In genomic region chr2:45823723-45824206, GRCh38 we compare ENCODE assay signal across 10 cellular contexts.
DNase-seq lines count a peak whose midpoint lies in the region; ATAC-seq, FAIRE-seq and TF ChIP-seq lines count a peak whose summit lies in the region.
"Had no signal": no experiment of that assay in that cellular context is flagged by ENCODE, and none has a peak within 500 bp of the region (broad histone marks: within the 10 kb centered on the region; RNA-seq: fewer than 3 reads in every experiment).

No MANE protein-coding gene starts in this region.

- TF ChIP-seq EP300 in GM12878 (IDR thresholded peaks at IDR 0.05; ENCODE audit: borderline replicate concordance in 1 of 2, control insufficient read depth in 1 of 2, low read depth in 2 of 2, low read length in 2 of 2): no peak

- SMC1A ChIA-PET in GM12878 (lab: Charles Lee; ENCODE audit: uncharacterized antibody, unreplicated experiment): interaction anchor here (1.4 to 4.5 kb wide), 2 partner anchors 10 to 37 kb away, joined by 3 to 28 read pairs; no protein-coding TSS in a partner anchor

- intact Hi-C loops in GM12878 (cut with micrococcal nuclease; ENCODE audit: unreplicated experiment) (no loop called here), thyroid gland (cut with DNase I) (no loop called here)

- no peak overlapping the region for H3K27ac ChIP-seq in GM12878 (ENCODE audit: control insufficient read depth, insufficient read depth)
- no peak overlapping the region for H3K27ac ChIP-seq in keratinocyte (ENCODE audit: control insufficient read depth, insufficient read depth, low read length)
- H3K27ac ChIP-seq in thyroid gland: peak overlapping the region; percentile 61 to 81 (median 69)

- in situ Hi-C loops in GM12878 (cut with MboI): no loop called here

- CTCF ChIA-PET in GM12878 (lab: Yijun Ruan, JAX): no interaction called here

- H3K4me1 ChIP-seq in GM12878 (ENCODE audit: control insufficient read depth, insufficient read depth, low read length) (no peaks in the 10 kb centered on the region), keratinocyte (ENCODE audit: control insufficient read depth, extremely low read depth, insufficient read depth, low read length) (peaks cover 23% of the 10 kb centered on the region), thyroid gland (peaks cover 29 to 33% of the 10 kb centered on the region in 2 donors)

- H4K20me1 ChIP-seq in GM12878 (ENCODE audit: control insufficient read depth, insufficient read depth) (no peaks in the 10 kb centered on the region), keratinocyte (ENCODE audit: control insufficient read depth, extremely low read depth, insufficient read depth, low read length) (no peaks in the 10 kb centered on the region)

- H3K36me3 ChIP-seq in GM12878 (ENCODE audit: control insufficient read depth in 2 of 2, insufficient read depth in 2 of 2, low read length in 1 of 2) (no peaks in the 10 kb centered on the region; a peak in 2 of 4 replicates), keratinocyte (ENCODE audit: control insufficient read depth in 2 of 2, extremely low read depth in 1 of 2, insufficient read depth in 2 of 2, low read length in 2 of 2) (no peaks in the 10 kb centered on the region), thyroid gland (no peaks in the 10 kb centered on the region)

- RAD21 ChIA-PET in GM12878 (lab: Charles Lee; ENCODE audit: unreplicated experiment): interaction anchor here (3.4 kb wide), 1 partner anchor 10 kb away, joined by 17 read pairs; no protein-coding TSS in a partner anchor

- H3K9me1 ChIP-seq in keratinocyte (ENCODE audit: control insufficient read depth, extremely low read depth, insufficient read depth, low read length): no peaks in the 10 kb centered on the region

- H3K79me2 ChIP-seq in GM12878 (ENCODE audit: control insufficient read depth, insufficient read depth, low read length) (no peaks in the 10 kb centered on the region), keratinocyte (ENCODE audit: control insufficient read depth, insufficient read depth, low read length) (no peaks in the 10 kb centered on the region)

- WGBS in GM12878 (ENCODE audit: insufficient coverage, insufficient replicate concordance, low lambda C conversion rate, missing lambda C conversion rate): 78% methylated on average over 4 of the region's 4 CpGs
- WGBS in thyroid gland, 2 donors: 12% methylated on average over 4 of the region's 4 CpGs; no CpG with 5 or more reads in 1 of the 2 donors

- H3K9ac ChIP-seq in GM12878 (ENCODE audit: control insufficient read depth, insufficient read depth, low read length): no peak overlapping the region
- no peak overlapping the region for H3K9ac ChIP-seq in keratinocyte (ENCODE audit: control insufficient read depth, extremely low read depth, insufficient read depth, low read length)

- H3K9me3 ChIP-seq in GM12878 (replicated peaks; ENCODE audit: control insufficient read depth, insufficient read depth, low read length) (no peaks in the 10 kb centered on the region), keratinocyte (ENCODE audit: control insufficient read depth, low read depth, low read length) (no peaks in the 10 kb centered on the region), thyroid gland (no peaks in the 10 kb centered on the region)

- FAIRE-seq in GM12878 (lab: Jason Lieb, UNC) (no peak), keratinocyte (lab: Jason Lieb, UNC) (peak; percentile 86)

- no peaks in the 10 kb centered on the region for H3K27me3 ChIP-seq in GM12878 (replicated peaks in 1 of 2; ENCODE audit: control insufficient read depth in 2 of 2, insufficient read depth in 2 of 2, low read length in 1 of 2)
- H3K27me3 ChIP-seq in keratinocyte (ENCODE audit: control insufficient read depth, extremely low read depth, insufficient read depth, low read length): no peaks in the 10 kb centered on the region
- H3K27me3 ChIP-seq in thyroid gland: no peaks in the 10 kb centered on the region

- POLR2A ChIA-PET in GM12878 (lab: Charles Lee): interaction anchor here (1.5 kb wide), 1 partner anchor 10 kb away, joined by 3 read pairs; no protein-coding TSS in a partner anchor

- 0 out of 3 replicates have a peak, but pooled peaks have one; percentile 21 for ATAC-seq in GM12878
- ATAC-seq in HG02884 (IDR thresholded peaks at IDR 0.05; ENCODE audit: unreplicated experiment): no peak
- ATAC-seq: activated T-cell treated with anti-CD3 and anti-CD28 coated beads, Interleukin-2, amount 50 U/mL, for 4 hours had no signal

- H2AFZ ChIP-seq in GM12878 (ENCODE audit: control insufficient read depth, low read depth, low read length) (no peak overlapping the region), keratinocyte (ENCODE audit: control insufficient read depth, low read length) (no peak overlapping the region)

- TF ChIP-seq POLR2A in GM12878 (IDR thresholded peaks at IDR 0.05; ENCODE audit: low read depth, low read length) (no peak), thyroid gland (IDR thresholded peaks at IDR 0.05) (peak in 1 of 2 donors; percentile 53)

- no peak for TF ChIP-seq CTCF in GM12878 (IDR thresholded peaks at IDR 0.05 in 2 of 3, conservative IDR thresholded peaks at IDR 0.05 in 1 of 3; ENCODE audit: control insufficient read depth in 2 of 3, extremely low read depth in 1 of 3, insufficient read depth in 1 of 3, low read depth in 3 of 3, low read length in 3 of 3)
- TF ChIP-seq CTCF in keratinocyte (optimal IDR thresholded peaks at IDR 0.05 in 1 of 3, IDR thresholded peaks at IDR 0.05 in 1 of 3, conservative IDR thresholded peaks at IDR 0.05 in 1 of 3; ENCODE audit: extremely low read depth in 1 of 3, insufficient read depth in 2 of 3, low read length in 3 of 3): no peak
- no peak for TF ChIP-seq CTCF in thyroid gland (IDR thresholded peaks at IDR 0.05)

- no peak for TF ChIP-seq RAD21 in GM12878 (IDR thresholded peaks at IDR 0.05; ENCODE audit: insufficient read depth, low read depth, low read length)

- no TSS peak for BruUV-seq in GM12878 (replicated peaks; lab: Mats Ljungman, UMichigan)

- peak; percentile 85 for DNase-seq in NCI-H146 (lab: John Stamatoyannopoulos, UW)
- no peak for DNase-seq in NCI-H146 treated with DMSO at 0.1 percent for 48 hours (lab: John Stamatoyannopoulos, UW; ENCODE audit: unreplicated experiment)
- DNase-seq in GM12878 (ENCODE audit: low read depth, low spot score): no peak
- no peak for DNase-seq in keratinocyte (ENCODE audit: low read depth, low spot score)
- peak; percentile 97 to 98 for DNase-seq in thyroid gland
- DNase-seq in GM19240 (ENCODE audit: insufficient read length, low spot score): no peak
- no peak for DNase-seq in activated T-cell treated with anti-CD3 and anti-CD28 coated beads for 4 hours
- DNase-seq: activated T-cell treated with anti-CD3 and anti-CD28 coated beads, Interleukin-2, amount 50 U/mL, for 4 hours had no signal

- H3K4me2 ChIP-seq in GM12878 (ENCODE audit: control insufficient read depth, insufficient read depth): no peak overlapping the region
- H3K4me2 ChIP-seq in keratinocyte (ENCODE audit: control insufficient read depth, extremely low read depth, insufficient read depth, low read depth, low read length): no peak overlapping the region

- H3K4me3 ChIP-seq in GM12878 (no peak overlapping the region), keratinocyte (ENCODE audit: control insufficient read depth in 2 of 3, extremely low read depth in 1 of 3, insufficient read depth in 2 of 3, low read depth in 1 of 3, low read length in 3 of 3) (no peak overlapping the region), thyroid gland (replicated peaks in 1 of 3) (no peak overlapping the region)
- H3K4me3 ChIP-seq: skin epidermis had no signal

- dilution Hi-C loops in keratinocyte (cut with MboI; ENCODE audit: extremely low pct_ligation_motif_present, low sequenced_read_pairs): no loop called here

TF ChIP-seq in GM12878, 131 proteins besides CTCF, POLR2A, EP300 and RAD21 (continues in another document):
- TF ChIP-seq DPF2 (IDR thresholded peaks at IDR 0.05): no peak
- no peak for TF ChIP-seq MTA3 (IDR thresholded peaks at IDR 0.05; ENCODE audit: borderline replicate concordance, low read length)
- TF ChIP-seq PML (IDR thresholded peaks at IDR 0.05; ENCODE audit: low read length): no peak
- no peak for TF ChIP-seq MTA2 (IDR thresholded peaks at IDR 0.05; ENCODE audit: low read depth)
- no peak for TF ChIP-seq RELA (IDR thresholded peaks at IDR 0.05; ENCODE audit: borderline replicate concordance, partially characterized antibody)
- TF ChIP-seq MAX (IDR thresholded peaks at IDR 0.05; ENCODE audit: low read depth, low read length): no peak
- TF ChIP-seq USF1 (IDR thresholded peaks at IDR 0.05; ENCODE audit: borderline replicate concordance, extremely low read length, insufficient read depth, low read depth, low read length): no peak
- TF ChIP-seq PAX5 (IDR thresholded peaks at IDR 0.05; ENCODE audit: borderline replicate concordance, low read depth, low read length): no peak
- no peak for TF ChIP-seq IKZF2 (IDR thresholded peaks at IDR 0.05)

Comparison
In these comparisons a context has a peak if more than half of its experiments do, and no peak if none do; other contexts are left out.
1. DNase-seq: peak in NCI-H146 (single experiment) and thyroid gland (2 of 2); none in NCI-H146 treated with DMSO at 0.1 percent for 48 hours (single experiment), GM12878 (single experiment), keratinocyte (single experiment), GM19240 (single experiment) and activated T-cell treated with anti-CD3 and anti-CD28 coated beads for 4 hours (single experiment).
2. H3K27ac ChIP-seq: peak in thyroid gland (3 of 3); none in GM12878 (single experiment) and keratinocyte (single experiment).